ENCODE assay signal across 1 cellular context in the genomic region with DNA sequence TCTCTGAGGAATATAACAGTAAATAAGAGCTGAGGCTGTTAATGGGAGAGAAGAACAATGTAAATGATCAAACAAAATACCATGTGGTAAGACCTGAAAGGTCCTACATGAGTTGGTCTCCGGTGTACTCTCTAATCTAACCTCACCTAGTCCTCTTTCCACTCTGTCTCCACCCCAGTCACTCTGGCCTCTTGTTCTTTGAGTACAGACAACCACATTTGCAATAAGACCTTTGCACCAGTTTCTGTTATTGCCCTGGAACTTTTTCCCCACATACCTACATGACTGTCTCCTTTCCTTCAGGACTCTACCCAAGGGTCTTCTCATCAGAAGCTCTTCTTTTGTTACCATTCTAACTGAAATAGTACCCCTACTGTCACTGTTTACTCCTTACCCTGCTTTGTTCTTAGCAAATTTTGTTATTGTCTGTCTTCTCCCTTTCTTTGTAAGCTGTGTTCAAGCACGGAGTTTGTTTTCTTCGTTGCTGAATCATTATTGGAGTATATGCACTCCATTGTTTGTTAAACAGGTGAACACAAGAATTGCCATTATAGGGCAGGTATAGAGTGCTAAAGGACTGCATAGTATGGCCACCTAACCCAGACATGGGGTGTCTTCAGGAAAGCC.
TF ChIP-seq lines count a peak whose summit lies in the region.

No MANE protein-coding gene starts in this region.

TF ChIP-seq in HCT116, 20 proteins besides CTCF, POLR2A, EP300 and RAD21:
- TF ChIP-seq FOSL1 (IDR thresholded peaks at IDR 0.05; ENCODE audit: low read depth) (no peak), EZH2 (IDR thresholded peaks at IDR 0.05) (no peak), EZH2phosphoT487 (IDR thresholded peaks at IDR 0.05; ENCODE audit: borderline replicate concordance) (no peak), CBX3 (IDR thresholded peaks at IDR 0.05; ENCODE audit: low read depth) (no peak), POLR2AphosphoS5 (IDR thresholded peaks at IDR 0.05; ENCODE audit: low read depth, low read length) (no peak), CEBPB (IDR thresholded peaks at IDR 0.05; ENCODE audit: low read depth) (no peak), YY1 (IDR thresholded peaks at IDR 0.05; ENCODE audit: extremely low read depth, insufficient replicate concordance, low read depth, low read length) (no peak), ELF1 (IDR thresholded peaks at IDR 0.05; ENCODE audit: borderline replicate concordance, low read depth) (no peak), SRF (IDR thresholded peaks at IDR 0.05; ENCODE audit: low read depth) (no peak), SIN3A (IDR thresholded peaks at IDR 0.05; ENCODE audit: low read depth) (no peak), TCF7L2 (IDR thresholded peaks at IDR 0.05; ENCODE audit: borderline replicate concordance, extremely low read depth, insufficient read depth, insufficient read length) (no peak), ZNF274 (IDR thresholded peaks at IDR 0.05; ENCODE audit: low read depth, low read length) (no peak), ZFX (IDR thresholded peaks at IDR 0.05) (no peak), JUND (IDR thresholded peaks at IDR 0.05) (no peak), SP1 (IDR thresholded peaks at IDR 0.05; ENCODE audit: low read depth) (no peak), EGR1 (IDR thresholded peaks at IDR 0.05; ENCODE audit: low read depth) (no peak)
- TF ChIP-seq, protein P1, sequence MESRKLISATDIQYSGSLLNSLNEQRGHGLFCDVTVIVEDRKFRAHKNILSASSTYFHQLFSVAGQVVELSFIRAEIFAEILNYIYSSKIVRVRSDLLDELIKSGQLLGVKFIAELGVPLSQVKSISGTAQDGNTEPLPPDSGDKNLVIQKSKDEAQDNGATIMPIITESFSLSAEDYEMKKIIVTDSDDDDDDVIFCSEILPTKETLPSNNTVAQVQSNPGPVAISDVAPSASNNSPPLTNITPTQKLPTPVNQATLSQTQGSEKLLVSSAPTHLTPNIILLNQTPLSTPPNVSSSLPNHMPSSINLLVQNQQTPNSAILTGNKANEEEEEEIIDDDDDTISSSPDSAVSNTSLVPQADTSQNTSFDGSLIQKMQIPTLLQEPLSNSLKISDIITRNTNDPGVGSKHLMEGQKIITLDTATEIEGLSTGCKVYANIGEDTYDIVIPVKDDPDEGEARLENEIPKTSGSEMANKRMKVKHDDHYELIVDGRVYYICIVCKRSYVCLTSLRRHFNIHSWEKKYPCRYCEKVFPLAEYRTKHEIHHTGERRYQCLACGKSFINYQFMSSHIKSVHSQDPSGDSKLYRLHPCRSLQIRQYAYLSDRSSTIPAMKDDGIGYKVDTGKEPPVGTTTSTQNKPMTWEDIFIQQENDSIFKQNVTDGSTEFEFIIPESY (IDR thresholded peaks at IDR 0.05; ENCODE audit: extremely low read depth, insufficient replicate concordance, low read length): no peak
- TF ChIP-seq, protein P2, sequence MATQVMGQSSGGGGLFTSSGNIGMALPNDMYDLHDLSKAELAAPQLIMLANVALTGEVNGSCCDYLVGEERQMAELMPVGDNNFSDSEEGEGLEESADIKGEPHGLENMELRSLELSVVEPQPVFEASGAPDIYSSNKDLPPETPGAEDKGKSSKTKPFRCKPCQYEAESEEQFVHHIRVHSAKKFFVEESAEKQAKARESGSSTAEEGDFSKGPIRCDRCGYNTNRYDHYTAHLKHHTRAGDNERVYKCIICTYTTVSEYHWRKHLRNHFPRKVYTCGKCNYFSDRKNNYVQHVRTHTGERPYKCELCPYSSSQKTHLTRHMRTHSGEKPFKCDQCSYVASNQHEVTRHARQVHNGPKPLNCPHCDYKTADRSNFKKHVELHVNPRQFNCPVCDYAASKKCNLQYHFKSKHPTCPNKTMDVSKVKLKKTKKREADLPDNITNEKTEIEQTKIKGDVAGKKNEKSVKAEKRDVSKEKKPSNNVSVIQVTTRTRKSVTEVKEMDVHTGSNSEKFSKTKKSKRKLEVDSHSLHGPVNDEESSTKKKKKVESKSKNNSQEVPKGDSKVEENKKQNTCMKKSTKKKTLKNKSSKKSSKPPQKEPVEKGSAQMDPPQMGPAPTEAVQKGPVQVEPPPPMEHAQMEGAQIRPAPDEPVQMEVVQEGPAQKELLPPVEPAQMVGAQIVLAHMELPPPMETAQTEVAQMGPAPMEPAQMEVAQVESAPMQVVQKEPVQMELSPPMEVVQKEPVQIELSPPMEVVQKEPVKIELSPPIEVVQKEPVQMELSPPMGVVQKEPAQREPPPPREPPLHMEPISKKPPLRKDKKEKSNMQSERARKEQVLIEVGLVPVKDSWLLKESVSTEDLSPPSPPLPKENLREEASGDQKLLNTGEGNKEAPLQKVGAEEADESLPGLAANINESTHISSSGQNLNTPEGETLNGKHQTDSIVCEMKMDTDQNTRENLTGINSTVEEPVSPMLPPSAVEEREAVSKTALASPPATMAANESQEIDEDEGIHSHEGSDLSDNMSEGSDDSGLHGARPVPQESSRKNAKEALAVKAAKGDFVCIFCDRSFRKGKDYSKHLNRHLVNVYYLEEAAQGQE (IDR thresholded peaks at IDR 0.05; ENCODE audit: low read depth): no peak
- TF ChIP-seq, protein P3, sequence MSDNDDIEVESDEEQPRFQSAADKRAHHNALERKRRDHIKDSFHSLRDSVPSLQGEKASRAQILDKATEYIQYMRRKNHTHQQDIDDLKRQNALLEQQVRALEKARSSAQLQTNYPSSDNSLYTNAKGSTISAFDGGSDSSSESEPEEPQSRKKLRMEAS (IDR thresholded peaks at IDR 0.05): no peak
- TF ChIP-seq, protein P4, sequence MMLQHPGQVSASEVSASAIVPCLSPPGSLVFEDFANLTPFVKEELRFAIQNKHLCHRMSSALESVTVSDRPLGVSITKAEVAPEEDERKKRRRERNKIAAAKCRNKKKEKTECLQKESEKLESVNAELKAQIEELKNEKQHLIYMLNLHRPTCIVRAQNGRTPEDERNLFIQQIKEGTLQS (IDR thresholded peaks at IDR 0.05): no peak
